ENCODE assay signal across 9 cellular contexts in genomic region chr3:153595186-153595815, GRCh38.
A peak's percentile ranks its signal among the peaks of the same experiment; 100 is the strongest.
DNase-seq lines count a peak whose midpoint lies in the region; ATAC-seq lines count a peak whose summit lies in the region.
"Had no signal": no experiment of that assay in that cellular context is flagged by ENCODE, and none has a peak within 500 bp of the region (broad histone marks: within the 10 kb centered on the region; RNA-seq: fewer than 3 reads in every experiment).

No MANE protein-coding gene starts in this region.

- H3K27ac Mint-ChIP-seq in stimulated activated naive CD8-positive, alpha-beta T cell treated with anti-CD3 and anti-CD28 coated beads, Interleukin-15, amount 100 ng/mL, for 72 hours = peak overlapping the region in 1 of 2 donors; percentile 67
- H3K27ac Mint-ChIP-seq: activated naive CD8-positive, alpha-beta T cell had no signal

- in situ Hi-C loops in T47D (cut with HindIII; ENCODE audit: low pct_unique_long_range_greater_than_20kb, low sequenced_read_pairs) = loop anchor here (25.0 kb wide), 1 partner anchor 533 kb away; no protein-coding TSS in a partner anchor

- no peak overlapping the region for H3K4me3 ChIP-seq in MG63

- H3K4me1 Mint-ChIP-seq in stimulated activated naive CD8-positive, alpha-beta T cell treated with anti-CD3 and anti-CD28 coated beads, Interleukin-15, amount 100 ng/mL, for 72 hours = no peaks in the 10 kb centered on the region

- peak; percentile 63 for ATAC-seq in stimulated activated naive CD8-positive, alpha-beta T cell treated with anti-CD3 and anti-CD28 coated beads, Interleukin-15, amount 100 ng/mL, for 72 hours
- no peak for ATAC-seq in stimulated activated naive CD8-positive, alpha-beta T cell treated with anti-CD3 and anti-CD28 coated beads, Interleukin-15, Interleukin-2, amounts not matched to agents 100 U/mL and 50 U/mL, for 24 hours
- ATAC-seq in HG03025 (IDR thresholded peaks at IDR 0.05; ENCODE audit: low FRiP score, unreplicated experiment) = no peak

- H3K36me3 ChIP-seq in MG63 = no peaks in the 10 kb centered on the region

- H3K9me3 Mint-ChIP-seq in stimulated activated naive CD8-positive, alpha-beta T cell treated with anti-CD3 and anti-CD28 coated beads, Interleukin-15, amount 100 ng/mL, for 72 hours = no peaks in the 10 kb centered on the region

- H3K27me3 Mint-ChIP-seq in stimulated activated naive CD8-positive, alpha-beta T cell treated with anti-CD3 and anti-CD28 coated beads, Interleukin-15, amount 100 ng/mL, for 72 hours = no peaks in the 10 kb centered on the region
- H3K27me3 Mint-ChIP-seq: activated naive CD8-positive, alpha-beta T cell had no signal

- H3K9me3 ChIP-seq in MG63 = no peaks in the 10 kb centered on the region

- H3K27me3 ChIP-seq in MG63 = peaks cover 3% of the 10 kb centered on the region

- H3K4me3 Mint-ChIP-seq in stimulated activated naive CD8-positive, alpha-beta T cell treated with anti-CD3 and anti-CD28 coated beads, Interleukin-15, amount 100 ng/mL, for 72 hours = no peak overlapping the region
- H3K4me3 Mint-ChIP-seq: activated naive CD8-positive, alpha-beta T cell had no signal

- DNase-seq in stimulated activated naive CD8-positive, alpha-beta T cell treated with anti-CD3 and anti-CD28 coated beads, Interleukin-15, amount 100 ng/mL, for 72 hours = no peak
- no peak for DNase-seq in stimulated activated naive CD8-positive, alpha-beta T cell treated with anti-CD3 and anti-CD28 coated beads, Interleukin-15, Interleukin-2, amounts not matched to agents 100 U/mL and 50 U/mL, for 24 hours
- DNase-seq in NCI-H1105 (lab: John Stamatoyannopoulos, UW) (peak; percentile 40), T47D (ENCODE audit: low read depth in 1 of 2, low spot score in 1 of 2) (peak; percentile 35 to 71), medulla oblongata (ENCODE audit: extremely low spot score) (peak; percentile 23), MG63 (no peak), dedifferentiated amniotic fluid mesenchymal stem cell (ENCODE audit: extremely low spot score) (no peak)

Comparison
In these comparisons a context has a peak if more than half of its experiments do, and no peak if none do; other contexts are left out.
1. DNase-seq: peak in NCI-H1105 (single experiment), T47D (2 of 2) and medulla oblongata (single experiment); none in stimulated activated naive CD8-positive, alpha-beta T cell treated with anti-CD3 and anti-CD28 coated beads, Interleukin-15, amount 100 ng/mL, for 72 hours (0 of 2), stimulated activated naive CD8-positive, alpha-beta T cell treated with anti-CD3 and anti-CD28 coated beads, Interleukin-15, Interleukin-2, amounts not matched to agents 100 U/mL and 50 U/mL, for 24 hours (single experiment), MG63 (single experiment) and dedifferentiated amniotic fluid mesenchymal stem cell (single experiment).